1 cellular context compared by ENCODE assay signal in genomic region chr19:5164845-5165696, GRCh38.
A peak's percentile ranks its signal among the peaks of the same experiment; 100 is the strongest.
TF ChIP-seq lines count a peak whose summit lies in the region.
"Not testable (repeated sequence)": the region's sequence is repeated elsewhere in the genome, so short reads cannot be mapped to it uniquely, and the experiment has no call there.

No MANE protein-coding gene starts in this region.

TF ChIP-seq in HepG2, 621 proteins besides CTCF, POLR2A, EP300 and RAD21:
- TF ChIP-seq POLR2G (IDR thresholded peaks at IDR 0.05; ENCODE audit: low read depth, low read length): 0 out of 2 replicates have a peak, but pooled peaks have one; percentile 34
- TF ChIP-seq CHD2 (IDR thresholded peaks at IDR 0.05; ENCODE audit: low read depth, low read length): 0 out of 2 replicates have a peak, but pooled peaks have one; percentile 32
- peak; percentile 24; the same call in 1 of the 2 replicates for TF ChIP-seq HOXA3 (CRISPR knock-in tag; IDR thresholded peaks at IDR 0.05)
- peak; percentile 48 for TF ChIP-seq YY1 (IDR thresholded peaks at IDR 0.05; ENCODE audit: insufficient read depth, insufficient replicate concordance, low read depth, low read length)
- TF ChIP-seq GABPB1 (CRISPR knock-in tag; IDR thresholded peaks at IDR 0.05): peak; percentile 22; the same call in 1 of the 2 replicates
- peak; percentile 53; the same call in 1 of the 2 replicates for TF ChIP-seq ETV5 (CRISPR knock-in tag; IDR thresholded peaks at IDR 0.05; ENCODE audit: borderline replicate concordance)
- TF ChIP-seq, protein P1, sequence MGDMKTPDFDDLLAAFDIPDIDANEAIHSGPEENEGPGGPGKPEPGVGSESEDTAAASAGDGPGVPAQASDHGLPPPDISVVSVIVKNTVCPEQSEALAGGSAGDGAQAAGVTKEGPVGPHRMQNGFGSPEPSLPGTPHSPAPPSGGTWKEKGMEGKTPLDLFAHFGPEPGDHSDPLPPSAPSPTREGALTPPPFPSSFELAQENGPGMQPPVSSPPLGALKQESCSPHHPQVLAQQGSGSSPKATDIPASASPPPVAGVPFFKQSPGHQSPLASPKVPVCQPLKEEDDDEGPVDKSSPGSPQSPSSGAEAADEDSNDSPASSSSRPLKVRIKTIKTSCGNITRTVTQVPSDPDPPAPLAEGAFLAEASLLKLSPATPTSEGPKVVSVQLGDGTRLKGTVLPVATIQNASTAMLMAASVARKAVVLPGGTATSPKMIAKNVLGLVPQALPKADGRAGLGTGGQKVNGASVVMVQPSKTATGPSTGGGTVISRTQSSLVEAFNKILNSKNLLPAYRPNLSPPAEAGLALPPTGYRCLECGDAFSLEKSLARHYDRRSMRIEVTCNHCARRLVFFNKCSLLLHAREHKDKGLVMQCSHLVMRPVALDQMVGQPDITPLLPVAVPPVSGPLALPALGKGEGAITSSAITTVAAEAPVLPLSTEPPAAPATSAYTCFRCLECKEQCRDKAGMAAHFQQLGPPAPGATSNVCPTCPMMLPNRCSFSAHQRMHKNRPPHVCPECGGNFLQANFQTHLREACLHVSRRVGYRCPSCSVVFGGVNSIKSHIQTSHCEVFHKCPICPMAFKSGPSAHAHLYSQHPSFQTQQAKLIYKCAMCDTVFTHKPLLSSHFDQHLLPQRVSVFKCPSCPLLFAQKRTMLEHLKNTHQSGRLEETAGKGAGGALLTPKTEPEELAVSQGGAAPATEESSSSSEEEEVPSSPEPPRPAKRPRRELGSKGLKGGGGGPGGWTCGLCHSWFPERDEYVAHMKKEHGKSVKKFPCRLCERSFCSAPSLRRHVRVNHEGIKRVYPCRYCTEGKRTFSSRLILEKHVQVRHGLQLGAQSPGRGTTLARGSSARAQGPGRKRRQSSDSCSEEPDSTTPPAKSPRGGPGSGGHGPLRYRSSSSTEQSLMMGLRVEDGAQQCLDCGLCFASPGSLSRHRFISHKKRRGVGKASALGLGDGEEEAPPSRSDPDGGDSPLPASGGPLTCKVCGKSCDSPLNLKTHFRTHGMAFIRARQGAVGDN (CRISPR knock-in tag; IDR thresholded peaks at IDR 0.05): 0 out of 2 replicates have a peak, but pooled peaks have one; percentile 13
- not testable (repeated sequence) for TF ChIP-seq GABPA (IDR thresholded peaks at IDR 0.05; ENCODE audit: low read depth, low read length)
- peak; percentile 60 for TF ChIP-seq GABPA (CRISPR knock-in tag; IDR thresholded peaks at IDR 0.05; ENCODE audit: low read depth)
- 0 out of 2 replicates have a peak, but pooled peaks have one; percentile 13 for TF ChIP-seq THAP11 (CRISPR knock-in tag; IDR thresholded peaks at IDR 0.05)
- peak; percentile 43 for TF ChIP-seq ZBTB38 (CRISPR knock-in tag; IDR thresholded peaks at IDR 0.05)
- TF ChIP-seq HOMEZ (CRISPR knock-in tag; IDR thresholded peaks at IDR 0.05; ENCODE audit: low read depth): 0 out of 2 replicates have a peak, but pooled peaks have one; percentile 19
